Comparison of ENCODE assay signal across 30 cellular contexts in genomic region chr3:171951597-171951996, GRCh38.
"Had no signal": no experiment of that assay in that cellular context is flagged by ENCODE, and none has a peak within 500 bp of the region (broad histone marks: within the 10 kb centered on the region; RNA-seq: fewer than 3 reads in every experiment).

No MANE protein-coding gene starts in this region.

- H3K4me1 ChIP-seq: adrenal gland, body of pancreas, colonic mucosa had no signal

- H3K4me3 Mint-ChIP-seq: activated CD4-positive, alpha-beta memory T cell treated with anti-CD3 and anti-CD28 coated beads for 36 hours; activated CD4-positive, alpha-beta T cell treated with anti-CD3 and anti-CD28 coated beads for 36 hours; activated CD4-positive, alpha-beta T cell treated with anti-CD3 and anti-CD28 coated beads, Interleukin-2, amount 10 ng/mL, durations not matched to agents 24 days and 14 days; activated CD8-positive, alpha-beta memory T cell treated with anti-CD3 and anti-CD28 coated beads, Interleukin-2, amount 10 ng/mL, durations not matched to agents 7 days and 5 days; activated CD8-positive, alpha-beta T cell treated with anti-CD3 and anti-CD28 coated beads, Interleukin-2, amount 10 ng/mL, durations not matched to agents 7 days and 5 days; activated naive CD4-positive, alpha-beta T cell treated with anti-CD3 and anti-CD28 coated beads for 36 hours; activated naive CD4-positive, alpha-beta T cell treated with anti-CD3 and anti-CD28 coated beads, Interleukin-2, amount 50 U/mL, for 24 hours; activated naive CD8-positive, alpha-beta T cell treated with anti-CD3 and anti-CD28 coated beads for 36 hours; activated naive CD8-positive, alpha-beta T cell treated with anti-CD3 and anti-CD28 coated beads, Interleukin-2, amount 50 U/mL, for 24 hours; activated T-helper 1 cell treated with anti-CD3 and anti-CD28 coated beads, Interleukin-12 subunit alpha, Interleukin-12 subunit beta, Interleukin-2, Interleukin-4 antibody, amounts not matched to agents 30 ng/mL and 10 ng/mL and 1 ng/mL, durations not matched to agents 14 hours and 24 hours and 36 hours had no signal

- H3K36me3 ChIP-seq: adrenal gland, cardiac muscle cell, colonic mucosa, esophagus muscularis mucosa had no signal

- H3K9me3 Mint-ChIP-seq: activated CD4-positive, alpha-beta memory T cell treated with anti-CD3 and anti-CD28 coated beads for 36 hours; activated CD4-positive, alpha-beta T cell treated with anti-CD3 and anti-CD28 coated beads, Interleukin-2, amount 10 ng/mL, durations not matched to agents 24 days and 14 days; activated naive CD4-positive, alpha-beta T cell treated with anti-CD3 and anti-CD28 coated beads for 36 hours; activated naive CD4-positive, alpha-beta T cell treated with anti-CD3 and anti-CD28 coated beads, Interleukin-2, amount 50 U/mL, for 24 hours; activated naive CD8-positive, alpha-beta T cell treated with anti-CD3 and anti-CD28 coated beads for 36 hours; activated naive CD8-positive, alpha-beta T cell treated with anti-CD3 and anti-CD28 coated beads, Interleukin-2, amount 50 U/mL, for 24 hours; activated T-helper 1 cell treated with anti-CD3 and anti-CD28 coated beads, Interleukin-12 subunit alpha, Interleukin-12 subunit beta, Interleukin-2, Interleukin-4 antibody, amounts not matched to agents 30 ng/mL and 10 ng/mL and 1 ng/mL, durations not matched to agents 14 hours and 24 hours and 36 hours; activated T-helper 2 cell treated with anti-CD3 and anti-CD28 coated beads, Interferon-gamma antibody, Interleukin-2, Interleukin-4, amounts not matched to agents 10 μg/mL and 5 μg/mL and 100 μg/mL, durations not matched to agents 14 hours and 24 hours and 36 hours had no signal

- H3K27me3 ChIP-seq: adrenal gland, body of pancreas, cardiac muscle cell, colonic mucosa, esophagus muscularis mucosa had no signal

- ATAC-seq: activated CD4-positive, alpha-beta T cell treated with anti-CD3 and anti-CD28 coated beads for 36 hours; activated CD8-positive, alpha-beta memory T cell treated with anti-CD3 and anti-CD28 coated beads, Interleukin-2, amount 10 ng/mL, durations not matched to agents 7 days and 5 days; activated CD8-positive, alpha-beta T cell treated with anti-CD3 and anti-CD28 coated beads, Interleukin-2, amount 10 ng/mL, durations not matched to agents 7 days and 5 days; activated naive CD8-positive, alpha-beta T cell treated with anti-CD3 and anti-CD28 coated beads, Interleukin-2, amount 50 U/mL, for 24 hours; body of pancreas had no signal

- DNase-seq: activated CD4-positive, alpha-beta memory T cell treated with anti-CD3 and anti-CD28 coated beads for 36 hours; activated CD4-positive, alpha-beta T cell treated with anti-CD3 and anti-CD28 coated beads for 36 hours; activated CD4-positive, alpha-beta T cell treated with anti-CD3 and anti-CD28 coated beads, Interleukin-2, amount 10 ng/mL, durations not matched to agents 24 days and 14 days; activated CD4-positive, CD25-positive, alpha-beta regulatory T cell; activated CD4-positive, CD25-positive, alpha-beta regulatory T cell treated with anti-CD3 and anti-CD28 coated beads, Interleukin-2, amount 50 U/mL, for 72 hours; activated CD8-positive, alpha-beta memory T cell treated with anti-CD3 and anti-CD28 coated beads, Interleukin-2, amount 10 ng/mL, durations not matched to agents 7 days and 5 days; activated CD8-positive, alpha-beta memory T cell treated with anti-CD3 and anti-CD28 coated beads, Interleukin-2, amount 50 U/mL, for 4 hours; activated CD8-positive, alpha-beta T cell treated with anti-CD3 and anti-CD28 coated beads, Interleukin-2, amount 10 ng/mL, durations not matched to agents 7 days and 5 days; activated effector memory CD4-positive, alpha-beta T cell treated with anti-CD3 and anti-CD28 coated beads, Interleukin-2, amount 50 U/mL, for 16 hours; activated naive CD4-positive, alpha-beta T cell treated with anti-CD3 and anti-CD28 coated beads for 36 hours; activated naive CD8-positive, alpha-beta T cell treated with anti-CD3 and anti-CD28 coated beads for 36 hours; activated naive CD8-positive, alpha-beta T cell treated with anti-CD3 and anti-CD28 coated beads, Interleukin-2, amount 50 U/mL, for 24 hours; activated T-cell treated with anti-CD3 and anti-CD28 coated beads, Interleukin-2, amount 50 U/mL, for 1 hour; activated T-cell treated with anti-CD3 and anti-CD28 coated beads, Interleukin-2, amount 50 U/mL, for 48 hours; adrenal gland; amygdala; aorta; body of pancreas; central memory CD4-positive, alpha-beta T cell; cerebellar nuclear complex; colonic mucosa; effector CD8-positive, alpha-beta T cell; foreskin melanocyte; head of caudate nucleus; T-helper 2 cell had no signal

- H3K4me3 ChIP-seq: adrenal gland, body of pancreas, cardiac muscle cell, colonic mucosa, esophagus muscularis mucosa had no signal

- H3K27ac ChIP-seq: adrenal gland, body of pancreas, cardiac muscle cell, colonic mucosa, esophagus muscularis mucosa had no signal

- H3K27ac Mint-ChIP-seq: activated CD4-positive, alpha-beta memory T cell treated with anti-CD3 and anti-CD28 coated beads for 36 hours; activated CD4-positive, alpha-beta T cell treated with anti-CD3 and anti-CD28 coated beads for 36 hours; activated CD8-positive, alpha-beta memory T cell treated with anti-CD3 and anti-CD28 coated beads, Interleukin-2, amount 10 ng/mL, durations not matched to agents 7 days and 5 days; activated CD8-positive, alpha-beta T cell treated with anti-CD3 and anti-CD28 coated beads, Interleukin-2, amount 10 ng/mL, durations not matched to agents 7 days and 5 days; activated naive CD4-positive, alpha-beta T cell treated with anti-CD3 and anti-CD28 coated beads for 36 hours; activated naive CD4-positive, alpha-beta T cell treated with anti-CD3 and anti-CD28 coated beads, Interleukin-2, amount 50 U/mL, for 24 hours; activated naive CD8-positive, alpha-beta T cell treated with anti-CD3 and anti-CD28 coated beads for 36 hours; activated naive CD8-positive, alpha-beta T cell treated with anti-CD3 and anti-CD28 coated beads, Interleukin-2, amount 50 U/mL, for 24 hours; activated T-helper 1 cell treated with anti-CD3 and anti-CD28 coated beads, Interleukin-12 subunit alpha, Interleukin-12 subunit beta, Interleukin-2, Interleukin-4 antibody, amounts not matched to agents 30 ng/mL and 10 ng/mL and 1 ng/mL, durations not matched to agents 14 hours and 24 hours and 36 hours; activated T-helper 2 cell treated with anti-CD3 and anti-CD28 coated beads, Interferon-gamma antibody, Interleukin-2, Interleukin-4, amounts not matched to agents 10 μg/mL and 5 μg/mL and 100 μg/mL, durations not matched to agents 14 hours and 24 hours and 36 hours had no signal

- H3K4me1 Mint-ChIP-seq: activated CD4-positive, alpha-beta T cell treated with anti-CD3 and anti-CD28 coated beads for 36 hours; activated CD8-positive, alpha-beta memory T cell treated with anti-CD3 and anti-CD28 coated beads, Interleukin-2, amount 10 ng/mL, durations not matched to agents 7 days and 5 days; activated naive CD4-positive, alpha-beta T cell treated with anti-CD3 and anti-CD28 coated beads, Interleukin-2, amount 50 U/mL, for 24 hours; activated naive CD8-positive, alpha-beta T cell treated with anti-CD3 and anti-CD28 coated beads for 36 hours had no signal

- H3K36me3 Mint-ChIP-seq: activated CD4-positive, alpha-beta memory T cell treated with anti-CD3 and anti-CD28 coated beads for 36 hours; activated CD8-positive, alpha-beta memory T cell treated with anti-CD3 and anti-CD28 coated beads, Interleukin-2, amount 10 ng/mL, durations not matched to agents 7 days and 5 days; activated naive CD4-positive, alpha-beta T cell treated with anti-CD3 and anti-CD28 coated beads, Interleukin-2, amount 50 U/mL, for 24 hours; activated naive CD8-positive, alpha-beta T cell treated with anti-CD3 and anti-CD28 coated beads for 36 hours had no signal

- H3K9me3 ChIP-seq: adrenal gland, body of pancreas, colonic mucosa, esophagus muscularis mucosa had no signal
